ENCODE assay signal across 7 cellular contexts in the genomic region with DNA sequence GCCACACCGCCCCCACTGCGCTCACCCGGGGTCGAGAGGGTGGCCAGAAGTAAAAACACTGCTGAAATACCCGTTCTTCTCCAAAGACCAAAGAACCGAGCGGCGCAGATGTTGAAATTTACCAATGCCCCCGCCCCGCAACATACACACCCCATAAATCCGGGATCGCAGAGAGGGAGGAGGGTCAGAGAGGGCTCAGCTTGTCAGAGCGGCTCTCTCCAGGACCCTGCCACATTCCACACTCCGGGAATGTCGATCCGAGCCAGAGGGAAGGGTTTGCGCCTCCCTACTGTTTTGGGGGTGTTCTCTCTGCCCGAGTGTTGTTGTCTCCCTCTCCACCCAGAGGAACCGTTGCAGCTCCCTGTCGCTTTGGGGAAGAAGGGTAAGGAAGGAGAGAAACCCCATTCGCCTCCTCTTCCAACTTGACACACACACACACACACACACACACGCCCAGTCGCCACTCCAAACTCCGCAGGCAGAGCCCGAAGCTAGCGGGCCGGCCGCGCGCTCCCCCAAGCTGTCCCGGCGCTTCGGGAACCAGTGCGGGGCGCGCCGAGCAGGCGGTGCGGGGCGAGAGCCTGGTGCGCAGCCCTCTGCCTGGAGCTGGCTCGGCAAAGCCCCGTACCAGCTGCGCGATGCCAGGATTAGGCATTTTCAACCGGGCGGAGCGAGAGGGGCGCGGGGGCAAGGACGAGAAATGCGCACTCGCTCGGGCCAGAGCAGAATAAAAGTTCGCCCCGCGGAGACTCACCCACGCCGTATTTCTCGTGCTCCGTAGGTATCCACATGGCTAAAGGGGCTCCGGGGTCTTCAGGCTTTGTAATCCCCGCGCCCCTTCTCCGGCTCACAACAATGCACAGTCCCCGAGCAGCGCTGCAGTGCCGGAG. TPM values are rescaled to one million over a fixed set of nuclear protein-coding genes. Genes with fewer than 3 reads are reported as not detected.
DNase-seq lines count a peak whose midpoint lies in the region; ATAC-seq and TF ChIP-seq lines count a peak whose summit lies in the region.

No MANE protein-coding gene starts in this region.

- intact Hi-C loops in dendritic cell treated with granulocyte-macrophage colony-stimulating factor and Interleukin-4, amounts not matched to agents 40 ng/mL and 50 ng/mL, for 4 days (cut with micrococcal nuclease), result loop anchor here (2.0 to 5.0 kb wide), 6 partner anchors 93 to 643 kb away; a partner anchor contains a TSS
- intact Hi-C loops in left lung (cut with DNase I), result no loop called here

- H3K4me3 ChIP-seq in MM.1S (ENCODE audit: low read length), result peak overlapping the region; percentile 86
- H3K4me3 ChIP-seq in left lung, result peak overlapping the region; percentile 88 to 93

- no peak overlapping the region for H3K56ac ChIP-seq in H9 (ENCODE audit: insufficient read length, low read depth, low read length)

- no peak overlapping the region for H3K23ac ChIP-seq in H9 (ENCODE audit: insufficient read length, low read depth, low read length)

- no peak overlapping the region for H2AK5ac ChIP-seq in H9 (ENCODE audit: insufficient read length, low read length)

- no peaks in the 10 kb centered on the region for H3K27me3 ChIP-seq in H9 (ENCODE audit: insufficient read depth, low read length)
- no peaks in the 10 kb centered on the region for H3K27me3 ChIP-seq in MM.1S (replicated peaks; ENCODE audit: insufficient read depth, low read length)
- peaks cover 0 to 7% of the 10 kb centered on the region in 2 donors for H3K27me3 ChIP-seq in left lung

- peaks cover 28% of the 10 kb centered on the region for H3K23me2 ChIP-seq in H9 (ENCODE audit: insufficient read length, low read depth, low read length, poor library complexity, severe bottlenecking)

- DNase-seq in GM10248 (ENCODE audit: extremely low spot score) (peak; percentile 26), H9 (peak; percentile 64), MM.1S (peak; percentile 68), left lung (peak; percentile 79 to 91)
- DNase-seq in activated CD4-positive, alpha-beta T cell treated with anti-CD3 and anti-CD28 coated beads for 1 hour, result peak; percentile 16
- DNase-seq in stimulated activated CD8-positive, alpha-beta memory T cell treated with anti-CD3 and anti-CD28 coated beads, Interleukin-12 subunit alpha, Interleukin-12 subunit beta, amount 100 ng/mL, for 4 hours (ENCODE audit: low read depth), result peak; percentile 17

- H3K79me2 ChIP-seq in H9 (ENCODE audit: insufficient read depth, low read length) (peaks cover 17% of the 10 kb centered on the region; the same call in 1 of the 2 replicates), MM.1S (ENCODE audit: low read length) (peaks cover 94% of the 10 kb centered on the region)

- H2BK20ac ChIP-seq in H9 (ENCODE audit: low read depth, low read length, poor library complexity, severe bottlenecking), result no peak overlapping the region

- H2BK120ac ChIP-seq in H9 (ENCODE audit: low read depth, low read length, poor library complexity, severe bottlenecking), result no peak overlapping the region

- H3K36me3 ChIP-seq in MM.1S (replicated peaks; ENCODE audit: insufficient read depth, low read length), result no peaks in the 10 kb centered on the region
- H3K36me3 ChIP-seq in left lung, result no peaks in the 10 kb centered on the region

- no peak overlapping the region for H2AFZ ChIP-seq in H9 (ENCODE audit: low read length)
- peak overlapping the region; percentile 75 for H2AFZ ChIP-seq in MM.1S (ENCODE audit: low read length)

- H3F3A ChIP-seq in MM.1S (ENCODE audit: insufficient read depth, low read length), result peaks cover 34% of the 10 kb centered on the region

- H3K9me2 ChIP-seq in MM.1S (replicated peaks; ENCODE audit: insufficient read depth, low read length), result no peaks in the 10 kb centered on the region

- peak; percentile 60 for ATAC-seq in left lung

- H3K4me3 Mint-ChIP-seq in H9, result peak overlapping the region; percentile 95
- H3K4me3 Mint-ChIP-seq in dendritic cell treated with granulocyte-macrophage colony-stimulating factor and Interleukin-4, amounts not matched to agents 40 ng/mL and 50 ng/mL, for 4 days, result peak overlapping the region; percentile 87

- peaks cover 30 to 31% of the 10 kb centered on the region in 2 experiments for H3K4me1 Mint-ChIP-seq in H9
- peaks cover 34% of the 10 kb centered on the region for H3K4me1 Mint-ChIP-seq in dendritic cell treated with granulocyte-macrophage colony-stimulating factor and Interleukin-4, amounts not matched to agents 40 ng/mL and 50 ng/mL, for 4 days (ENCODE audit: low read depth)

- POLR2A ChIA-PET in GM10248 (lab: Yijun Ruan, JAX), result interaction anchor here (0.6 to 2.3 kb wide), 3 partner anchors 45 to 245 kb away, joined by 3 to 14 read pairs (median 3); a partner anchor contains a TSS

- no peaks in the 10 kb centered on the region for H4K20me1 ChIP-seq in H9 (ENCODE audit: control insufficient read depth, insufficient read depth, insufficient read length)
- H4K20me1 ChIP-seq in MM.1S (ENCODE audit: insufficient read depth, low read length), result no peaks in the 10 kb centered on the region

- H4K5ac ChIP-seq in H9 (ENCODE audit: insufficient read length, low read depth, low read length), result no peak overlapping the region

- no CpG with 5 or more reads among the region's 68 CpGs for WGBS in H9 (ENCODE audit: extremely low coverage, insufficient read length, low lambda C conversion rate)

- no peak overlapping the region for H2BK12ac ChIP-seq in H9 (ENCODE audit: insufficient read length, low read depth, low read length)

- peak overlapping the region; percentile 49 for H3K14ac ChIP-seq in H9 (ENCODE audit: insufficient read depth, low read length)

- peak overlapping the region; percentile 99 for H3K4me2 ChIP-seq in H9 (ENCODE audit: insufficient read depth, insufficient read length, low read length)
- peak overlapping the region; percentile 87 for H3K4me2 ChIP-seq in MM.1S (ENCODE audit: low read depth, low read length)

- H3K27ac ChIP-seq in H9 (ENCODE audit: insufficient read length, low read depth, low read length) (no peak overlapping the region), MM.1S (ENCODE audit: low read length) (peak overlapping the region; percentile 74; the same call in 1 of the 2 replicates), left lung (peak overlapping the region; percentile 92)

- H3K9me3 Mint-ChIP-seq in H9, result no peaks in the 10 kb centered on the region; a peak in 1 of 5 replicates
- H3K9me3 Mint-ChIP-seq in dendritic cell treated with granulocyte-macrophage colony-stimulating factor and Interleukin-4, amounts not matched to agents 40 ng/mL and 50 ng/mL, for 4 days, result no peaks in the 10 kb centered on the region

- H3K27me3 Mint-ChIP-seq in H9 (ENCODE audit: low read depth), result peaks cover 25% of the 10 kb centered on the region
- H3K27me3 Mint-ChIP-seq in dendritic cell treated with granulocyte-macrophage colony-stimulating factor and Interleukin-4, amounts not matched to agents 40 ng/mL and 50 ng/mL, for 4 days, result no peaks in the 10 kb centered on the region

- no peaks in the 10 kb centered on the region; a peak in 1 of 7 replicates for H3K36me3 Mint-ChIP-seq in H9 (ENCODE audit: insufficient read depth in 1 of 3, low read depth in 3 of 3)
- peaks cover 26% of the 10 kb centered on the region for H3K36me3 Mint-ChIP-seq in dendritic cell treated with granulocyte-macrophage colony-stimulating factor and Interleukin-4, amounts not matched to agents 40 ng/mL and 50 ng/mL, for 4 days (ENCODE audit: low read depth)

- H4K91ac ChIP-seq in H9 (ENCODE audit: insufficient read length, low read depth, low read length), result no peak overlapping the region

- H3K4me1 ChIP-seq in H9 (ENCODE audit: insufficient read depth, low read length) (no peaks in the 10 kb centered on the region), MM.1S (ENCODE audit: low read length) (peaks cover 6% of the 10 kb centered on the region), left lung (peaks cover 0 to 51% of the 10 kb centered on the region in 2 donors)

- no peak overlapping the region for H2BK5ac ChIP-seq in H9 (ENCODE audit: insufficient read length, low read length)

- H2BK15ac ChIP-seq in H9 (ENCODE audit: low read depth, low read length), result no peak overlapping the region

- TF ChIP-seq CTCF in GM10248 (IDR thresholded peaks at IDR 0.05; ENCODE audit: control extremely low read depth, extremely low read depth, low read depth, missing control alignments) (peak; percentile 1), H9 (conservative IDR thresholded peaks at IDR 0.05) (no peak), MM.1S (IDR thresholded peaks at IDR 0.05; ENCODE audit: low read length) (no peak), left lung (IDR thresholded peaks at IDR 0.05) (no peak)

- no peak overlapping the region for H3K18ac ChIP-seq in H9 (ENCODE audit: insufficient read length, low read depth, low read length)

- H3T11ph ChIP-seq in H9 (ENCODE audit: low read length), result no peak overlapping the region

- H3K4ac ChIP-seq in H9 (ENCODE audit: low read depth, low read length), result no peak overlapping the region

- H3K9me3 ChIP-seq in H9 (ENCODE audit: control insufficient read depth, low read depth, low read length) (no peaks in the 10 kb centered on the region), MM.1S (replicated peaks; ENCODE audit: insufficient read depth, low read length) (no peaks in the 10 kb centered on the region), left lung (no peaks in the 10 kb centered on the region)

- H3K9ac ChIP-seq in H9 (ENCODE audit: extremely low read depth, insufficient read length, low read length), result peak overlapping the region; percentile 49
- H3K9ac ChIP-seq in MM.1S (ENCODE audit: low read length), result peak overlapping the region; percentile 74

- CTCF ChIA-PET in GM10248 (lab: Yijun Ruan, JAX), result interaction anchor here (1.4 kb wide), 1 partner anchor 9 kb away, joined by 4 read pairs; no protein-coding TSS in a partner anchor

- H3K27ac Mint-ChIP-seq in H9, result peak overlapping the region in 1 of 3 experiments; percentile 96; a peak in 3 of 7 replicates
- peak overlapping the region; percentile 97 for H3K27ac Mint-ChIP-seq in dendritic cell treated with granulocyte-macrophage colony-stimulating factor and Interleukin-4, amounts not matched to agents 40 ng/mL and 50 ng/mL, for 4 days

- H3K79me1 ChIP-seq in H9 (ENCODE audit: insufficient read depth, low read depth, low read length, poor library complexity, severe bottlenecking), result no peaks in the 10 kb centered on the region

- no peak overlapping the region for H4K8ac ChIP-seq in H9 (replicated peaks; ENCODE audit: insufficient read length, low read depth, low read length)

RNA-seq across cellular contexts. Expression of a gene that starts 0.6 kb away (rescaled TPM):
- 4.8 and 4.9 TPM in 2 replicates for total RNA-seq in H9 (2021)
- total RNA-seq in left lung, result 10 to 100 TPM; 38.9 to 63.6 TPM

RNA-seq across cellular contexts. Expression of a gene that starts 0.9 kb away (rescaled TPM):
- total RNA-seq in H9 (2021), result 13.1 and 15.7 TPM in 2 replicates
- 10 to 100 TPM; 19.8 to 29.8 TPM for total RNA-seq in left lung

Comparison
In these comparisons a context has a peak if more than half of its experiments do, and no peak if none do; other contexts are left out.
1. DNase-seq: peak in every context shown above with its lines; median percentile 85 in left lung; 68 in MM.1S; 64 in H9; 26 in GM10248; 17 in stimulated activated CD8-positive, alpha-beta memory T cell treated with anti-CD3 and anti-CD28 coated beads, Interleukin-12 subunit alpha, Interleukin-12 subunit beta, amount 100 ng/mL, for 4 hours; 16 in activated CD4-positive, alpha-beta T cell treated with anti-CD3 and anti-CD28 coated beads for 1 hour.